8 cellular contexts compared by ENCODE assay signal in the genomic region with DNA sequence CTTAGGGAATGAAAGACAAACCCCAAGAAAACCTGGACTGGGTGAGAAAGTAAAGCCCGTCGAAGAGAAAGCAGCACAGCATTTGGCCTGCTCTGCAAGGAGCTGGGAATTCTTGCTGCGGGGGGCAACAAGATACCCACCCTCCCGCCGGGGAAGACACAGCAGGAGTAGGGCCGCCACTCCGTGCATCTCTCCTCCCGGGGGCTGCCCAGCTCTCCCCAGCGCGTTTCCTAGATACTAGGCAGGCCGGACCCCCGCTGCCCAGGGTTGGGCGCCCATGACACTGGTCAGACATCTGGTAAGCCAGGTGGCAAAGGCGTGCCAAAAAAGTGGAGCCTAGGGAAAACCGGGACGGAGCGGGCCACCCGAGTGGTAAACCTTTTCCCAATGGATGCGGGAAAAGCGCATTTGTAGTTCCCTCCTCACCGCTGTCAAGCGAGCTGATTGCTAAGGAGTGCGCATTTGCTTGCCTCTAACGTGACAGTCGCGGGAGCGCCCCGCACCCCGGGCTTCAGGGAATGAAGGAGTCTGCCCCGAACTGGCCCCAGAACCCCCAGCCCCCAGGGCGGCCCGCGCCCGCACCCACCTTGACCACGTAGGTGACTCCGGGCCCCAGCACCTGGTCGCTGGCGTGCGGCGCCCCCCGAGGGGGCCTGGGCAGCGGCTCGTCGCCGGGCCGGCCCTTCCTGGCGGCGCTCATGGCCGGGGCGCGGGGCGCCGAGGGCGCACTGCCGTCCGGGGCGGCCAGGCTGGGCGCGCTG. TPM values are rescaled to one million over a fixed set of nuclear protein-coding genes. Genes with fewer than 3 reads are reported as not detected.
DNase-seq lines count a peak whose midpoint lies in the region; ATAC-seq and TF ChIP-seq lines count a peak whose summit lies in the region.

No MANE protein-coding gene starts in this region.

- TF ChIP-seq CTCF in AG09309 (IDR thresholded peaks at IDR 0.05; ENCODE audit: control insufficient read depth, insufficient read depth, low read depth, low read length, missing control alignments), result no peak
- TF ChIP-seq CTCF in PC-3 (conservative IDR thresholded peaks at IDR 0.05; ENCODE audit: low read depth, low read length), result no peak
- no peak for TF ChIP-seq CTCF in fibroblast of pulmonary artery (IDR thresholded peaks at IDR 0.05; ENCODE audit: low read length, missing control alignments)
- no peak for TF ChIP-seq CTCF in Caco-2 (IDR thresholded peaks at IDR 0.05; ENCODE audit: insufficient read depth in 1 of 2, low read depth in 1 of 2, low read length in 1 of 2, severe bottlenecking in 1 of 2, unreplicated experiment in 1 of 2)

- ATAC-seq in PC-3 (no peak), HG03196 (IDR thresholded peaks at IDR 0.05; ENCODE audit: unreplicated experiment) (no peak)

- no peaks in the 10 kb centered on the region for H3K36me3 ChIP-seq in PC-3 (ENCODE audit: low read depth, low read length)
- H3K36me3 ChIP-seq in neuronal stem cell (replicated peaks in 1 of 2; ENCODE audit: control insufficient read depth in 2 of 2, insufficient read depth in 2 of 2, low read length in 2 of 2), result peaks cover 2 to 17% of the 10 kb centered on the region in 2 donors
- no peaks in the 10 kb centered on the region for H3K36me3 ChIP-seq in Caco-2 (ENCODE audit: control insufficient read depth, insufficient read depth, low read length)

- no peaks in the 10 kb centered on the region for H3K27me3 Mint-ChIP-seq in Caco-2 (ENCODE audit: insufficient read depth, unreplicated experiment)

- no peak overlapping the region for H4K91ac ChIP-seq in neuronal stem cell (ENCODE audit: low read depth, low read length, poor library complexity)

- H3K9me3 Mint-ChIP-seq in Caco-2 (ENCODE audit: unreplicated experiment), result no peaks in the 10 kb centered on the region

- no peak overlapping the region for H2BK120ac ChIP-seq in neuronal stem cell (ENCODE audit: low read depth, low read length)

- H3K27me3 ChIP-seq in PC-3 (ENCODE audit: low read length) (no peaks in the 10 kb centered on the region), neuronal stem cell (ENCODE audit: control insufficient read depth in 3 of 3, insufficient read depth in 3 of 3, low read depth in 1 of 3, low read length in 3 of 3) (peaks cover 0 to 7% (median 0%) of the 10 kb centered on the region in 3 experiments), Caco-2 (replicated peaks; ENCODE audit: control insufficient read depth, insufficient read depth, low read length) (no peaks in the 10 kb centered on the region)

- no peak for DNase-seq in AG09309 (ENCODE audit: low read depth)
- no peak for DNase-seq in PC-3
- DNase-seq in fibroblast of pulmonary artery (ENCODE audit: low read depth), result peak; percentile 36
- DNase-seq in neuronal stem cell (ENCODE audit: low spot score), result peak; percentile 27
- no peak for DNase-seq in DMS79 treated with DMSO at 0.1 percent for 48 hours (lab: John Stamatoyannopoulos, UW)
- no peak for DNase-seq in Caco-2
- DNase-seq in GF-D8 (lab: John Stamatoyannopoulos, UW), result no peak

- H3K9me3 ChIP-seq in PC-3 (ENCODE audit: low read length) (no peaks in the 10 kb centered on the region), neuronal stem cell (replicated peaks in 1 of 2; ENCODE audit: control insufficient read depth in 2 of 2, insufficient read depth in 1 of 2, low read depth in 1 of 2, low read length in 2 of 2) (no peaks in the 10 kb centered on the region), Caco-2 (no peaks in the 10 kb centered on the region)

- POLR2A ChIA-PET in PC-3 (lab: Charles Lee; ENCODE audit: unreplicated experiment), result no interaction called here
- POLR2A ChIA-PET in Caco-2 (lab: Charles Lee), result no interaction called here

- CTCF ChIA-PET in PC-3 (lab: Charles Lee) (no interaction called here), Caco-2 (lab: Charles Lee) (no interaction called here)

- H3K23ac ChIP-seq in neuronal stem cell (ENCODE audit: low read depth, low read length, poor library complexity), result peak overlapping the region; percentile 35

- no peaks in the 10 kb centered on the region for H3K79me2 ChIP-seq in PC-3 (ENCODE audit: low read length)

- H3K4me3 Mint-ChIP-seq in Caco-2 (ENCODE audit: unreplicated experiment), result no peak overlapping the region

- H2BK12ac ChIP-seq in neuronal stem cell (ENCODE audit: low read length), result no peak overlapping the region

- H3K36me3 Mint-ChIP-seq in Caco-2 (ENCODE audit: insufficient read depth, unreplicated experiment), result peaks cover 9% of the 10 kb centered on the region

- H2AFZ ChIP-seq in PC-3 (ENCODE audit: low read length) (no peak overlapping the region), neuronal stem cell (ENCODE audit: low read length) (peak overlapping the region; percentile 71)

- H3K79me1 ChIP-seq in neuronal stem cell (ENCODE audit: low read depth, low read length), result peaks cover 2% of the 10 kb centered on the region

- no peaks in the 10 kb centered on the region for H3K9me2 ChIP-seq in PC-3 (replicated peaks; ENCODE audit: low read length)

- no peak overlapping the region for H3K9ac ChIP-seq in PC-3 (ENCODE audit: low read length)
- peak overlapping the region; percentile 84 for H3K9ac ChIP-seq in neuronal stem cell (ENCODE audit: low read depth, low read length, poor library complexity)

- no peak overlapping the region for H3K27ac Mint-ChIP-seq in Caco-2 (ENCODE audit: unreplicated experiment)

- no peak overlapping the region for H3K27ac ChIP-seq in PC-3 (ENCODE audit: low read length)
- H3K27ac ChIP-seq in neuronal stem cell (replicated peaks; ENCODE audit: low read length), result no peak overlapping the region

- peaks cover 14% of the 10 kb centered on the region for H3K4me1 Mint-ChIP-seq in Caco-2 (ENCODE audit: low read depth, unreplicated experiment)

- peak overlapping the region; percentile 38 for H3K4me3 ChIP-seq in AG09309 (ENCODE audit: control insufficient read depth, low read depth, low read length)
- peak overlapping the region; percentile 22; the same call in 1 of the 2 replicates for H3K4me3 ChIP-seq in PC-3 (ENCODE audit: low read length)
- peak overlapping the region; percentile 73 for H3K4me3 ChIP-seq in fibroblast of pulmonary artery (replicated peaks; ENCODE audit: low read depth, low read length)
- H3K4me3 ChIP-seq in neuronal stem cell (ENCODE audit: low read length in 2 of 2), result peak overlapping the region; percentile 78 to 96
- H3K4me3 ChIP-seq in Caco-2 (ENCODE audit: low read depth, low read length), result no peak overlapping the region

- peak overlapping the region; percentile 87 for H2BK15ac ChIP-seq in neuronal stem cell (ENCODE audit: low read length)

- peak overlapping the region; percentile 64 for H3K14ac ChIP-seq in neuronal stem cell (ENCODE audit: low read length)

- H2AK5ac ChIP-seq in neuronal stem cell (ENCODE audit: low read depth, low read length), result peak overlapping the region; percentile 32

- peak overlapping the region; percentile 24 for H3K4me2 ChIP-seq in PC-3 (ENCODE audit: low read length)
- peak overlapping the region; percentile 96 for H3K4me2 ChIP-seq in neuronal stem cell (ENCODE audit: insufficient read depth, low read length, poor library complexity, severe bottlenecking)

- BruUV-seq in PC-3 (replicated peaks; lab: Mats Ljungman, UMichigan) (no TSS peak), Caco-2 (replicated peaks; lab: Mats Ljungman, UMichigan) (no TSS peak)

- peak overlapping the region; percentile 27 for H2BK5ac ChIP-seq in neuronal stem cell (ENCODE audit: low read length)

- intact Hi-C loops in PC-3 (cut with micrococcal nuclease), result loop anchor here (10.0 kb wide), 1 partner anchor 257 kb away; no protein-coding TSS in a partner anchor
- intact Hi-C loops in Caco-2 (cut with micrococcal nuclease; ENCODE audit: unreplicated experiment), result no loop called here

- no peak overlapping the region for H3K4ac ChIP-seq in neuronal stem cell (ENCODE audit: low read length)

- peak overlapping the region; percentile 95 for H3K18ac ChIP-seq in neuronal stem cell (ENCODE audit: low read length)

- H4K20me1 ChIP-seq in PC-3 (ENCODE audit: low read length), result no peaks in the 10 kb centered on the region

- no peaks in the 10 kb centered on the region for H3F3A ChIP-seq in PC-3 (ENCODE audit: low read length, unreplicated experiment)

- H3K4me1 ChIP-seq in PC-3 (ENCODE audit: insufficient read depth, low read length), result peaks cover 17% of the 10 kb centered on the region
- peaks cover 20 to 29% of the 10 kb centered on the region in 2 donors for H3K4me1 ChIP-seq in neuronal stem cell (ENCODE audit: control insufficient read depth in 2 of 2, insufficient read depth in 1 of 2, low read depth in 1 of 2, low read length in 2 of 2)
- H3K4me1 ChIP-seq in Caco-2, result no peaks in the 10 kb centered on the region

- no peak overlapping the region for H4K8ac ChIP-seq in neuronal stem cell (ENCODE audit: low read depth, low read length)

- no CpG with 5 or more reads among the region's 59 CpGs for WGBS in neuronal stem cell (ENCODE audit: extremely low coverage in 2 of 2, insufficient read length in 2 of 2, insufficient replicate concordance in 1 of 2), 2 donors

RNA-seq across cellular contexts. Expression of gene SHC3, which starts 1.0 kb away (rescaled TPM):
- total RNA-seq in PC-3 (2014; rRNA removed) (0.63 and 0.66 TPM in 2 replicates), Caco-2 (2022) (0.19 and 0.20 TPM in 2 replicates)
- polyA plus RNA-seq in neuronal stem cell (2013, experiment 1 of 2), result 6.9 TPM
- polyA plus RNA-seq in neuronal stem cell (2013, experiment 2 of 2), result 7.0 TPM

Comparison
In these comparisons a context has a peak if more than half of its experiments do, and no peak if none do; other contexts are left out.
1. DNase-seq: peak in fibroblast of pulmonary artery (single experiment) and neuronal stem cell (single experiment); none in AG09309 (single experiment), PC-3 (single experiment), DMS79 treated with DMSO at 0.1 percent for 48 hours (single experiment), Caco-2 (0 of 2) and GF-D8 (single experiment).